ENCODE assay signal across 1 cellular context in genomic region chr11:72814139-72814830, GRCh38.
TF ChIP-seq lines count a peak whose summit lies in the region.

Gene ATG16L2, plus strand, starts transcription at chr11:72814411. Its CDS starts 35 bp downstream, at chr11:72814446.

TF ChIP-seq in HEK293, 187 proteins besides CTCF, POLR2A, EP300 and RAD21 (continued from another document and continues in another):
- no peak for TF ChIP-seq ZNF645 (tag by site-specific recombination; IDR thresholded peaks at IDR 0.05)
- no peak for TF ChIP-seq ZNF488 (tag by site-specific recombination; IDR thresholded peaks at IDR 0.05)
- no peak; the same call in 1 of the 2 replicates for TF ChIP-seq ZNF600 (tag by site-specific recombination; IDR thresholded peaks at IDR 0.05)
- no peak for TF ChIP-seq ZNF148 (tag by site-specific recombination; IDR thresholded peaks at IDR 0.05; ENCODE audit: borderline replicate concordance)
- peak; percentile 48; the same call in 1 of the 2 replicates for TF ChIP-seq ZNF777 (tag by site-specific recombination; IDR thresholded peaks at IDR 0.05; ENCODE audit: borderline replicate concordance)
- TF ChIP-seq HIC1 (tag by site-specific recombination; IDR thresholded peaks at IDR 0.05): no peak; the same call in 1 of the 2 replicates
- no peak for TF ChIP-seq ZNF112 (tag by site-specific recombination; IDR thresholded peaks at IDR 0.05)
- no peak for TF ChIP-seq REPIN1 (tag by site-specific recombination; IDR thresholded peaks at IDR 0.05; ENCODE audit: low read depth)
- TF ChIP-seq ZNF580 (tag by site-specific recombination; IDR thresholded peaks at IDR 0.05): no peak
- no peak for TF ChIP-seq ZNF19 (tag by site-specific recombination; IDR thresholded peaks at IDR 0.05; ENCODE audit: low read depth)
- TF ChIP-seq ZNF692 (tag by site-specific recombination; IDR thresholded peaks at IDR 0.05): peak; percentile 67
- no peak for TF ChIP-seq ZFP3 (tag by site-specific recombination; IDR thresholded peaks at IDR 0.05; ENCODE audit: low read depth)
- TF ChIP-seq ZNF214 (tag by site-specific recombination; IDR thresholded peaks at IDR 0.05; ENCODE audit: borderline replicate concordance): no peak
- peak; percentile 92 for TF ChIP-seq GLIS2 (tag by site-specific recombination; IDR thresholded peaks at IDR 0.05)
- TF ChIP-seq ZNF792 (tag by site-specific recombination; IDR thresholded peaks at IDR 0.05): no peak
- TF ChIP-seq KLF10 (tag by site-specific recombination; IDR thresholded peaks at IDR 0.05): peak; percentile 89
- no peak for TF ChIP-seq ZNF311 (tag by site-specific recombination; IDR thresholded peaks at IDR 0.05; ENCODE audit: borderline replicate concordance)
- TF ChIP-seq ZNF24 (tag by site-specific recombination; IDR thresholded peaks at IDR 0.05): no peak
- TF ChIP-seq ZBTB49 (tag by site-specific recombination; IDR thresholded peaks at IDR 0.05; ENCODE audit: low read depth): no peak
- TF ChIP-seq ZNF629 (tag by site-specific recombination; IDR thresholded peaks at IDR 0.05): peak; percentile 40
- TF ChIP-seq ZNF26 (tag by site-specific recombination; IDR thresholded peaks at IDR 0.05): no peak
- no peak for TF ChIP-seq ZNF660 (tag by site-specific recombination; IDR thresholded peaks at IDR 0.05)
- 0 out of 2 replicates have a peak, but pooled peaks have one; percentile 0 for TF ChIP-seq REST (tag by site-specific recombination; IDR thresholded peaks at IDR 0.05)
- TF ChIP-seq ZBTB21 (tag by site-specific recombination; IDR thresholded peaks at IDR 0.05): no peak
- TF ChIP-seq ZNF37A (tag by site-specific recombination; IDR thresholded peaks at IDR 0.05): no peak
- TF ChIP-seq ZNF473 (tag by site-specific recombination; IDR thresholded peaks at IDR 0.05): no peak
- TF ChIP-seq ZNF324 (tag by site-specific recombination; IDR thresholded peaks at IDR 0.05): peak; percentile 54; the same call in 1 of the 2 replicates
- no peak for TF ChIP-seq MYNN (tag by site-specific recombination; IDR thresholded peaks at IDR 0.05; ENCODE audit: borderline replicate concordance)
- no peak for TF ChIP-seq PRDM6 (tag by site-specific recombination; IDR thresholded peaks at IDR 0.05)
- no peak for TF ChIP-seq ZNF16 (tag by site-specific recombination; IDR thresholded peaks at IDR 0.05; ENCODE audit: low read depth)
- no peak for TF ChIP-seq ZNF701 (tag by site-specific recombination; IDR thresholded peaks at IDR 0.05)
- no peak for TF ChIP-seq HOXD13 (CRISPR knock-in tag; IDR thresholded peaks at IDR 0.05; ENCODE audit: borderline replicate concordance)
- no peak for TF ChIP-seq ZNF610 (tag by site-specific recombination; IDR thresholded peaks at IDR 0.05; ENCODE audit: borderline replicate concordance)
- TF ChIP-seq ZNF626 (tag by site-specific recombination; IDR thresholded peaks at IDR 0.05): no peak
- no peak for TF ChIP-seq ZNF354C (tag by site-specific recombination; IDR thresholded peaks at IDR 0.05; ENCODE audit: borderline replicate concordance, low read depth)
- 0 out of 2 replicates have a peak, but pooled peaks have one; percentile 26 for TF ChIP-seq ZIC2 (tag by site-specific recombination; IDR thresholded peaks at IDR 0.05)
- TF ChIP-seq ZNF549 (tag by site-specific recombination; IDR thresholded peaks at IDR 0.05): no peak
- no peak for TF ChIP-seq ZNF768 (tag by site-specific recombination; IDR thresholded peaks at IDR 0.05)
- TF ChIP-seq ZNF510 (tag by site-specific recombination; IDR thresholded peaks at IDR 0.05; ENCODE audit: insufficient replicate concordance): no peak
- TF ChIP-seq KLF17 (tag by site-specific recombination; IDR thresholded peaks at IDR 0.05): no peak; the same call in 1 of the 2 replicates
- peak; percentile 55; the same call in 1 of the 2 replicates for TF ChIP-seq SP7 (tag by site-specific recombination; IDR thresholded peaks at IDR 0.05)
- no peak for TF ChIP-seq ZNF423 (tag by site-specific recombination; IDR thresholded peaks at IDR 0.05)
- 0 out of 2 replicates have a peak, but pooled peaks have one; percentile 74 for TF ChIP-seq ZNF239 (tag by site-specific recombination; IDR thresholded peaks at IDR 0.05)
- TF ChIP-seq ZNF202 (tag by site-specific recombination; IDR thresholded peaks at IDR 0.05; ENCODE audit: borderline replicate concordance): no peak
